In the genomic region with DNA sequence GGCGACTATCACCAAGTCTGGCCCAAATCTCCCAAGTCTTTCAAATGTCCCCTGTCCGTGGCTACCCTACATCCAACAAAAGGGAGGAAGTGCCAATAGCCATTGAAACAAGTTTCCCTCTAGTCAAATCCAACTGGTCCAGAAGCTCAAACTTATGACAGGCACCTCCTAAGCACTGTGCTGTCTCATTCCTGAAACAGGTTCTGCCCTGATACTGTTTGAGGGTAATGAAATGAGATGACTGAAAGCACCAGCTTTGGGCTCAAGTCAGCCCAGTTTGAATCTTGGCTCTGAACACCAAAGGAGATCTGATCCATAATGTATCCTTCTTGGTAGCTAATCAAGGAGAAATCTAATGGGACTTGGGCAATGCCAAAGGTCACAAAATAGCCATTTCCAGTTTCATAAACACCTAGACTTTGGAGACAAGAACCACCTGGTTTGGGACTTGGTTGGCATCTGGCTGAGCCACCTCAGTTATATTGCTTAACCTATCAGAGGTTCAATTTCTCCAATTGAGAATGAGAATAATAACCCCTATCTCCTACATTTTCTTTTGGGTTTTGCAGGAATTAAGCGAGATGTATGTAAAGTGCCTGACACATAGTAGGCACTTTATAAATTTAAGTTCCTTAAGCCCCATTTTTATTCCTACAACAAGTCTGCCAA, we compare ENCODE assay signal across 12 cellular contexts. TPM values are rescaled to one million over a fixed set of nuclear protein-coding genes. Genes with fewer than 3 reads are reported as not detected.
A peak's percentile ranks its signal among the peaks of the same experiment; 100 is the strongest.
DNase-seq lines count a peak whose midpoint lies in the region; ATAC-seq lines count a peak whose summit lies in the region.
"Had no signal": no experiment of that assay in that cellular context is flagged by ENCODE, and none has a peak within 500 bp of the region (broad histone marks: within the 10 kb centered on the region; RNA-seq: fewer than 3 reads in every experiment).

No MANE protein-coding gene starts in this region.

- CTCF ChIA-PET in activated CD4-positive, alpha-beta T cell treated with anti-CD3 and anti-CD28 coated beads, Interleukin-2, amount 10 ng/mL, durations not matched to agents 7 days and 5 days (lab: Charles Lee) = interaction anchor here (1.2 to 3.7 kb wide), 3 partner anchors 11 to 171 kb away, joined by 4 to 18 read pairs (median 6); no protein-coding TSS in a partner anchor
- CTCF ChIA-PET in T-cell (lab: Charles Lee) = interaction anchor here in 1 of 2 donors (1.4 kb wide), 1 partner anchor 31 kb away, joined by 4 read pairs; no protein-coding TSS in a partner anchor

- DNase-seq in activated CD4-positive, alpha-beta T cell treated with anti-CD3 and anti-CD28 coated beads, Interleukin-2, amount 10 ng/mL, durations not matched to agents 7 days and 5 days = no peak
- DNase-seq in activated CD4-positive, alpha-beta T cell treated with anti-CD3 and anti-CD28 coated beads for 1 hour = no peak
- DNase-seq in T-cell = no peak
- DNase-seq in stimulated activated effector memory CD8-positive, alpha-beta T cell treated with anti-CD3 and anti-CD28 coated beads, Interleukin-12 subunit alpha, Interleukin-12 subunit beta, amount 100 ng/mL, for 72 hours (ENCODE audit: low spot score in 2 of 2) = no peak
- DNase-seq in OCI-M1 (lab: John Stamatoyannopoulos, UW) = no peak
- no peak for DNase-seq in stimulated activated CD4-positive, alpha-beta T cell treated with anti-CD3 and anti-CD28 coated beads, Interleukin-2, amount 100 ng/mL, for 24 hours
- DNase-seq: foreskin melanocyte, NCI-H1105 treated with DMSO at 0.1 percent for 48 hours, NCI-H446 had no signal

- no peaks in the 10 kb centered on the region for H3K27me3 Mint-ChIP-seq in activated CD4-positive, alpha-beta T cell treated with anti-CD3 and anti-CD28 coated beads, Interleukin-2, amount 10 ng/mL, durations not matched to agents 7 days and 5 days
- H3K27me3 Mint-ChIP-seq in T-cell = no peaks in the 10 kb centered on the region

- H3K9me3 Mint-ChIP-seq in activated CD4-positive, alpha-beta T cell treated with anti-CD3 and anti-CD28 coated beads, Interleukin-2, amount 10 ng/mL, durations not matched to agents 7 days and 5 days = no peaks in the 10 kb centered on the region
- H3K9me3 Mint-ChIP-seq in T-cell = no peaks in the 10 kb centered on the region
- no peaks in the 10 kb centered on the region for H3K9me3 Mint-ChIP-seq in stimulated activated effector memory CD8-positive, alpha-beta T cell treated with anti-CD3 and anti-CD28 coated beads, Interleukin-12 subunit alpha, Interleukin-12 subunit beta, amount 100 ng/mL, for 72 hours

- no peaks in the 10 kb centered on the region for H3K9me3 ChIP-seq in endocrine pancreas (ENCODE audit: control insufficient read depth, low read length)
- H3K9me3 ChIP-seq: A549 had no signal

- H3K4me1 Mint-ChIP-seq in activated CD4-positive, alpha-beta T cell treated with anti-CD3 and anti-CD28 coated beads, Interleukin-2, amount 10 ng/mL, durations not matched to agents 7 days and 5 days = peaks cover 2% of the 10 kb centered on the region
- H3K4me1 Mint-ChIP-seq in T-cell = peaks cover 2 to 5% (median 3%) of the 10 kb centered on the region in 3 donors
- H3K4me1 Mint-ChIP-seq in stimulated activated effector memory CD8-positive, alpha-beta T cell treated with anti-CD3 and anti-CD28 coated beads, Interleukin-12 subunit alpha, Interleukin-12 subunit beta, amount 100 ng/mL, for 72 hours = peaks cover 5% of the 10 kb centered on the region

- no peaks in the 10 kb centered on the region for H3K4me1 ChIP-seq in endocrine pancreas (ENCODE audit: control insufficient read depth, insufficient read depth, low read length)
- H3K4me1 ChIP-seq: A549 had no signal

- H3K27me3 ChIP-seq in endocrine pancreas (ENCODE audit: control insufficient read depth, insufficient read depth, low read length) = no peaks in the 10 kb centered on the region

- H3K36me3 Mint-ChIP-seq in activated CD4-positive, alpha-beta T cell treated with anti-CD3 and anti-CD28 coated beads, Interleukin-2, amount 10 ng/mL, durations not matched to agents 7 days and 5 days (ENCODE audit: low read depth) = no peaks in the 10 kb centered on the region
- H3K36me3 Mint-ChIP-seq in T-cell = no peaks in the 10 kb centered on the region
- H3K36me3 Mint-ChIP-seq in stimulated activated effector memory CD8-positive, alpha-beta T cell treated with anti-CD3 and anti-CD28 coated beads, Interleukin-12 subunit alpha, Interleukin-12 subunit beta, amount 100 ng/mL, for 72 hours = no peaks in the 10 kb centered on the region

- H3K36me3 ChIP-seq in endocrine pancreas (ENCODE audit: control insufficient read depth, insufficient read depth, low read length) = no peaks in the 10 kb centered on the region

- H3K4me3 ChIP-seq in endocrine pancreas (ENCODE audit: control insufficient read depth, insufficient read depth, low read length) = peak overlapping the region; percentile 35
- H3K4me3 ChIP-seq: A549 had no signal

- H3K4me3 Mint-ChIP-seq in activated CD4-positive, alpha-beta T cell treated with anti-CD3 and anti-CD28 coated beads, Interleukin-2, amount 10 ng/mL, durations not matched to agents 7 days and 5 days = peak overlapping the region; percentile 30
- H3K4me3 Mint-ChIP-seq in T-cell = peak overlapping the region; percentile 69 to 73 (median 70)
- peak overlapping the region; percentile 54 for H3K4me3 Mint-ChIP-seq in stimulated activated effector memory CD8-positive, alpha-beta T cell treated with anti-CD3 and anti-CD28 coated beads, Interleukin-12 subunit alpha, Interleukin-12 subunit beta, amount 100 ng/mL, for 72 hours

- POLR2A ChIA-PET in activated CD4-positive, alpha-beta T cell treated with anti-CD3 and anti-CD28 coated beads, Interleukin-2, amount 10 ng/mL, durations not matched to agents 7 days and 5 days (lab: Charles Lee) = interaction anchor here (0.6 kb wide), 1 partner anchor 819 kb away, joined by 3 read pairs; no protein-coding TSS in a partner anchor
- POLR2A ChIA-PET in T-cell (lab: Charles Lee) = no interaction called here

- H3K9ac ChIP-seq in endocrine pancreas (ENCODE audit: control insufficient read depth, insufficient read depth, low read length) = no peak overlapping the region

- ATAC-seq in T-cell (replicated peaks in 1 of 4) = peak in 1 of 4 experiments; percentile 6
- ATAC-seq in stimulated activated effector memory CD8-positive, alpha-beta T cell treated with anti-CD3 and anti-CD28 coated beads, Interleukin-12 subunit alpha, Interleukin-12 subunit beta, amount 100 ng/mL, for 72 hours = peak; percentile 77
- no peak for ATAC-seq in GM19324 (IDR thresholded peaks at IDR 0.05; ENCODE audit: low FRiP score, unreplicated experiment)
- ATAC-seq: A549 had no signal

- H3K27ac Mint-ChIP-seq in activated CD4-positive, alpha-beta T cell treated with anti-CD3 and anti-CD28 coated beads, Interleukin-2, amount 10 ng/mL, durations not matched to agents 7 days and 5 days = peak overlapping the region; percentile 50
- H3K27ac Mint-ChIP-seq in T-cell = peak overlapping the region; percentile 64 to 66
- no peak overlapping the region for H3K27ac Mint-ChIP-seq in stimulated activated effector memory CD8-positive, alpha-beta T cell treated with anti-CD3 and anti-CD28 coated beads, Interleukin-12 subunit alpha, Interleukin-12 subunit beta, amount 100 ng/mL, for 72 hours

RNA-seq across cellular contexts. Expression of a gene that starts 34.7 kb away (rescaled TPM):
- total RNA-seq in activated CD4-positive, alpha-beta T cell treated with anti-CD3 and anti-CD28 coated beads, Interleukin-2, amount 10 ng/mL, durations not matched to agents 7 days and 5 days = 10 to 100 TPM; 41.2 to 42.9 TPM
- total RNA-seq in T-cell = 10 to 100 TPM; 34.0 to 75.5 (median 42.5) TPM
